In the genomic region with DNA sequence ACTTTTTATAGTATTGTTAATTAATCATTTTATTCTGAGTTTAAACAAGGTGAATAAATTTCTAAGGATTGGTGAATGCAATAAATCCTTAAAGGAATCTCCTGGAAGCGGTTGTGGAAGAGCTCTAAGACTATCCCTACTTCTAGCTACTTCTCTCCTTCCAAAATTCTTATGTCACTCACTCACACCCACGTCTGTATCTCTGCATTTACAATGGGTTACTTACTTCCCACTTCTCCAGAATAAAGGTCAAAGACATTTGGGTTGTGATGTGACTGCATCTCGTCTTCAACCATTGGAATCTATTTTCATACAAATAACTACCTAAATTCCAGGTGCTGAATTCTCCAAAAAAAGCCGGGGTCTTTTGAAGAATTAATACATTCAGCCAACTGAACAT, we compare ENCODE assay signal across 33 cellular contexts.
"Had no signal": no experiment of that assay in that cellular context is flagged by ENCODE, and none has a peak within 500 bp of the region (broad histone marks: within the 10 kb centered on the region; RNA-seq: fewer than 3 reads in every experiment).

No MANE protein-coding gene starts in this region.

- DNase-seq: Karpas-422, Kasumi-1, KBM-7, KG1, MG63, MM.1S, MV-4-11, NCI-H1048, NCI-H1092, NCI-H1092 treated with DMSO at 0.1 percent for 48 hours, NCI-H1105, NCI-H1417 treated with DMSO at 0.1 percent for 48 hours, NCI-H1436, NCI-H1436 treated with DMSO at 0.1 percent for 48 hours, NCI-H146, NCI-H1694, NCI-H1694 treated with DMSO at 0.1 percent for 48 hours, NCI-H187, NCI-H187 treated with DMSO at 0.1 percent for 48 hours, NCI-H1930, NCI-H2029, NCI-H2029 treated with DMSO at 0.1 percent for 48 hours, NCI-H2081, NCI-H2081 treated with DMSO at 0.1 percent for 48 hours, NCI-H2107, NCI-H2171, NCI-H2171 treated with DMSO at 0.1 percent for 48 hours, NCI-H2227 treated with DMSO at 0.1 percent for 48 hours, NCI-H226, NCI-H345, NCI-H446, NCI-H446 treated with DMSO at 0.1 percent for 48 hours had no signal

- H3K9me3 ChIP-seq: MG63 had no signal

- H3K27me3 ChIP-seq: MG63 had no signal

- H3K27ac ChIP-seq: KMS-11 had no signal

- H3K4me2 ChIP-seq: KMS-11 had no signal

- H3K36me3 ChIP-seq: MG63 had no signal

- H3K9ac ChIP-seq: KMS-11 had no signal
